In genomic region chr2:237490009-237490804, GRCh38 we compare ENCODE assay signal across 15 cellular contexts. TPM values are rescaled to one million over a fixed set of nuclear protein-coding genes. Genes with fewer than 3 reads are reported as not detected.
DNase-seq lines count a peak whose midpoint lies in the region; ATAC-seq and TF ChIP-seq lines count a peak whose summit lies in the region.
"Had no signal": no experiment of that assay in that cellular context is flagged by ENCODE, and none has a peak within 500 bp of the region (broad histone marks: within the 10 kb centered on the region; RNA-seq: fewer than 3 reads in every experiment).

No MANE protein-coding gene starts in this region.

- DNase-seq in NCI-H510A treated with DMSO at 0.1 percent for 48 hours (lab: John Stamatoyannopoulos, UW) (peak; percentile 29), NCI-H510A (lab: John Stamatoyannopoulos, UW) (no peak), breast epithelium (ENCODE audit: low spot score in 2 of 2) (no peak), left colon (peak in 1 of 2 donors; percentile 36), thyroid gland (peak; percentile 44 to 57), NCI-H146 (lab: John Stamatoyannopoulos, UW) (no peak)
- no peak for DNase-seq in central memory CD4-positive, alpha-beta T cell
- DNase-seq: activated CD8-positive, alpha-beta T cell treated with anti-CD3 and anti-CD28 coated beads for 36 hours; activated naive CD4-positive, alpha-beta T cell treated with anti-CD3 and anti-CD28 coated beads for 36 hours; DND-41; NCI-H1105 treated with DMSO at 0.1 percent for 48 hours; stimulated activated CD4-positive, alpha-beta T cell treated with anti-CD3 and anti-CD28 coated beads, Interleukin-2, amount 100 ng/mL, for 24 hours; stimulated activated naive CD4-positive, alpha-beta T cell treated with Interleukin-2 at 50 U/mL for 16 hours; T-helper 1 cell had no signal

- H3K27ac ChIP-seq in breast epithelium (peak overlapping the region; percentile 91 to 95), thyroid gland (peak overlapping the region; percentile 94 to 98 (median 97))

- intact Hi-C loops in breast epithelium (cut with DNase I; ENCODE audit: low total_unique reads) (no loop called here), left colon (cut with DNase I, micrococcal nuclease) (no loop called here), thyroid gland (cut with DNase I) (no loop called here)

- H3K27me3 ChIP-seq in breast epithelium (no peaks in the 10 kb centered on the region), thyroid gland (no peaks in the 10 kb centered on the region)

- H3K4me1 ChIP-seq in breast epithelium (peaks cover 0 to 6% of the 10 kb centered on the region in 2 donors), thyroid gland (peaks cover 36 to 54% of the 10 kb centered on the region in 2 donors)

- WGBS in thyroid gland, 2 donors = 38 to 58% methylated on average over 7 to 8 of the region's 8 CpGs

- ATAC-seq in left colon = peak; percentile 61
- no peak for ATAC-seq in GM18861 (IDR thresholded peaks at IDR 0.05; ENCODE audit: unreplicated experiment)
- ATAC-seq: activated CD8-positive, alpha-beta T cell treated with anti-CD3 and anti-CD28 coated beads for 36 hours had no signal

- H3K36me3 ChIP-seq in breast epithelium (no peaks in the 10 kb centered on the region), thyroid gland (peaks cover 3 to 8% of the 10 kb centered on the region in 2 donors)

- no peak for TF ChIP-seq POLR2A in breast epithelium (IDR thresholded peaks at IDR 0.05)
- peak in 1 of 2 donors; percentile 36 for TF ChIP-seq POLR2A in thyroid gland (IDR thresholded peaks at IDR 0.05)

- TF ChIP-seq CTCF in breast epithelium (IDR thresholded peaks at IDR 0.05) = no peak
- TF ChIP-seq CTCF in thyroid gland (IDR thresholded peaks at IDR 0.05) = no peak

- H3K4me3 ChIP-seq in breast epithelium = peak overlapping the region in 2 of 3 donors; percentile 63 to 76
- no peak overlapping the region for H3K4me3 ChIP-seq in thyroid gland (replicated peaks in 1 of 3)

- H3K9me3 ChIP-seq in breast epithelium (peaks cover 10% of the 10 kb centered on the region in 2 donors), thyroid gland (no peaks in the 10 kb centered on the region)

RNA-seq across cellular contexts. Expression of gene MLPH, which starts 3.2 kb away (rescaled TPM):
- total RNA-seq in breast epithelium (100 to 1,000 TPM in 2 of 3 donors, 10 to 100 TPM in 1; 15.5 to 242 (median 223) TPM), left colon (100 to 1,000 TPM; 117 to 139 TPM), thyroid gland (100 to 1,000 TPM in 1 of 4 donors, 10 to 100 TPM in 3; 41.3 to 107 (median 58.6) TPM)
- total RNA-seq: activated CD8-positive, alpha-beta T cell treated with anti-CD3 and anti-CD28 coated beads for 36 hours; activated naive CD4-positive, alpha-beta T cell treated with anti-CD3 and anti-CD28 coated beads for 36 hours had no signal

Comparison
In these comparisons a context has a peak if more than half of its experiments do, and no peak if none do; other contexts are left out.
1. DNase-seq: peak in NCI-H510A treated with DMSO at 0.1 percent for 48 hours (single experiment) and thyroid gland (2 of 2); none in NCI-H510A (single experiment), breast epithelium (0 of 2), central memory CD4-positive, alpha-beta T cell (single experiment) and NCI-H146 (single experiment).
2. H3K4me3 ChIP-seq: peak in breast epithelium (2 of 3); none in thyroid gland (0 of 3).